Comparison of ENCODE assay signal across 13 cellular contexts in the genomic region with DNA sequence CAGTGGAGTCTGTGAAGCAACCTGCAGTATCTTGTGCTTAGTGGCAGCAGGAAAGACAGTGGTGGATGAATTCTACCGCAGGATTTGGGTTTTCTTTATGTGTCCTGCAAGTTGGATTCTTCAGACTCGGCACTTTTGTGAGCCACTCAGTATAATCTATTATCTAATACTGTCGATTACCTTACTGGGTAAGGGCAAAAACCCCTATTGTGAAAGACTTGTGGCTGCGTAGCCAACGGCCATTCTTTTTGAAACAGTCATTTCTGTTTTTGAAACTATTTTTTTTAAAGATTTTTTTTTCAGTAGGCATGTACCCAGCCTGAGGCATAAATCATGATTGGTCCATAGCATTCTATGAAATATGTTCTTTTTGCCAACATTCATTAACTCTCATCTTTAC. TPM values are rescaled to one million over a fixed set of nuclear protein-coding genes. Genes with fewer than 3 reads are reported as not detected.
DNase-seq lines count a peak whose midpoint lies in the region; ATAC-seq, FAIRE-seq and TF ChIP-seq lines count a peak whose summit lies in the region.
"Had no signal": no experiment of that assay in that cellular context is flagged by ENCODE, and none has a peak within 500 bp of the region (broad histone marks: within the 10 kb centered on the region; RNA-seq: fewer than 3 reads in every experiment).

No MANE protein-coding gene starts in this region.

- TF ChIP-seq CTCF in Caco-2 (IDR thresholded peaks at IDR 0.05; ENCODE audit: insufficient read depth in 1 of 2, low read depth in 1 of 2, low read length in 1 of 2, severe bottlenecking in 1 of 2, unreplicated experiment in 1 of 2) = no peak
- TF ChIP-seq CTCF in astrocyte (IDR thresholded peaks at IDR 0.05; ENCODE audit: insufficient read depth, low read depth, low read length) = no peak
- TF ChIP-seq CTCF in nephron (IDR thresholded peaks at IDR 0.05; ENCODE audit: unreplicated experiment in 3 of 3) = no peak
- TF ChIP-seq CTCF in tibial nerve (IDR thresholded peaks at IDR 0.05) = no peak

- no peaks in the 10 kb centered on the region for H3K27me3 ChIP-seq in Caco-2 (replicated peaks; ENCODE audit: control insufficient read depth, insufficient read depth, low read length)
- no peaks in the 10 kb centered on the region for H3K27me3 ChIP-seq in astrocyte (ENCODE audit: insufficient read depth, low read length)
- no peaks in the 10 kb centered on the region for H3K27me3 ChIP-seq in tibial nerve
- H3K27me3 ChIP-seq: colonic mucosa had no signal

- no peak for FAIRE-seq in astrocyte (lab: Jason Lieb, UNC)

- no peak for ATAC-seq in GM18511 (IDR thresholded peaks at IDR 0.05; ENCODE audit: unreplicated experiment)

- H3K36me3 Mint-ChIP-seq in Caco-2 (ENCODE audit: insufficient read depth, unreplicated experiment) (peaks cover 21% of the 10 kb centered on the region), astrocyte (ENCODE audit: low read depth, unreplicated experiment) (peaks cover 4% of the 10 kb centered on the region), nephron (ENCODE audit: low read depth) (peaks cover 5% of the 10 kb centered on the region)

- no peak for TF ChIP-seq POLR2A in tibial nerve (IDR thresholded peaks at IDR 0.05)

- intact Hi-C loops in Caco-2 (cut with micrococcal nuclease; ENCODE audit: unreplicated experiment) = no loop called here

- H2AFZ ChIP-seq in astrocyte (ENCODE audit: low read depth, low read length) = no peak overlapping the region

- H4K20me1 ChIP-seq in astrocyte (ENCODE audit: insufficient read depth, low read length) = peaks cover 27% of the 10 kb centered on the region

- H3K27ac Mint-ChIP-seq in Caco-2 (ENCODE audit: unreplicated experiment) = peak overlapping the region; percentile 83
- peak overlapping the region; percentile 98 for H3K27ac Mint-ChIP-seq in astrocyte (ENCODE audit: unreplicated experiment)
- peak overlapping the region; percentile 83 to 99 (median 99) for H3K27ac Mint-ChIP-seq in nephron

- H3K79me2 ChIP-seq in astrocyte (ENCODE audit: insufficient read depth, low read length) = peaks cover 30% of the 10 kb centered on the region

- H3K4me3 ChIP-seq in Caco-2 (ENCODE audit: low read depth, low read length) (peak overlapping the region; percentile 44; the same call in 1 of the 2 replicates), astrocyte (ENCODE audit: insufficient read depth, low read depth, low read length) (no peak overlapping the region), tibial nerve (no peak overlapping the region)

- 74 to 77% methylated on average over 5 of the region's 5 CpGs for WGBS in tibial nerve, 2 donors

- H3K36me3 ChIP-seq in Caco-2 (ENCODE audit: control insufficient read depth, insufficient read depth, low read length) (peaks cover 2% of the 10 kb centered on the region; the same call in 1 of the 2 replicates), astrocyte (ENCODE audit: insufficient read depth, low read length) (peaks cover under 1% of the 10 kb centered on the region), tibial nerve (peaks cover 0 to 8% (median 0%) of the 10 kb centered on the region in 3 donors)
- H3K36me3 ChIP-seq: colonic mucosa had no signal

- H3K4me3 Mint-ChIP-seq in Caco-2 (ENCODE audit: unreplicated experiment) = peak overlapping the region; percentile 84
- H3K4me3 Mint-ChIP-seq in astrocyte (ENCODE audit: unreplicated experiment) = peak overlapping the region; percentile 100
- H3K4me3 Mint-ChIP-seq in nephron = peak overlapping the region; percentile 93 to 100 (median 93)

- no peaks in the 10 kb centered on the region for H3K27me3 Mint-ChIP-seq in Caco-2 (ENCODE audit: insufficient read depth, unreplicated experiment)
- no peaks in the 10 kb centered on the region for H3K27me3 Mint-ChIP-seq in astrocyte (ENCODE audit: low read depth, unreplicated experiment)
- peaks cover 10% of the 10 kb centered on the region for H3K27me3 Mint-ChIP-seq in nephron (ENCODE audit: low read depth)

- no peak for TF ChIP-seq EP300 in tibial nerve (IDR thresholded peaks at IDR 0.05)

- CTCF ChIA-PET in Caco-2 (lab: Charles Lee) = interaction anchor here (0.6 kb wide), 1 partner anchor 124 kb away, joined by 3 read pairs; no protein-coding TSS in a partner anchor

- peaks cover 7% of the 10 kb centered on the region for H3K4me1 Mint-ChIP-seq in Caco-2 (ENCODE audit: low read depth, unreplicated experiment)
- H3K4me1 Mint-ChIP-seq in astrocyte (ENCODE audit: low read depth, unreplicated experiment) = peaks cover 17% of the 10 kb centered on the region
- H3K4me1 Mint-ChIP-seq in nephron = peaks cover 20% of the 10 kb centered on the region

- H3K27ac ChIP-seq in astrocyte (ENCODE audit: low read depth, low read length) = no peak overlapping the region
- H3K27ac ChIP-seq in tibial nerve = no peak overlapping the region
- H3K27ac ChIP-seq: KMS-11 had no signal

- no peak overlapping the region for H3K4me2 ChIP-seq in astrocyte (ENCODE audit: low read length)

- no peak overlapping the region for H3K9ac ChIP-seq in astrocyte (ENCODE audit: low read length)
- H3K9ac ChIP-seq: KMS-11 had no signal

- H3K9me3 ChIP-seq in Caco-2 (no peaks in the 10 kb centered on the region), astrocyte (ENCODE audit: insufficient read depth, low read depth, low read length) (no peaks in the 10 kb centered on the region), tibial nerve (no peaks in the 10 kb centered on the region)
- H3K9me3 ChIP-seq: colonic mucosa had no signal

- no TSS peak for BruUV-seq in Caco-2 (replicated peaks; lab: Mats Ljungman, UMichigan)

- H3K9me3 Mint-ChIP-seq in Caco-2 (ENCODE audit: unreplicated experiment) = no peaks in the 10 kb centered on the region
- H3K9me3 Mint-ChIP-seq in astrocyte (ENCODE audit: unreplicated experiment) = no peaks in the 10 kb centered on the region
- no peaks in the 10 kb centered on the region for H3K9me3 Mint-ChIP-seq in nephron

- H3K4me1 ChIP-seq in Caco-2 = no peaks in the 10 kb centered on the region
- peaks cover 14% of the 10 kb centered on the region for H3K4me1 ChIP-seq in astrocyte (ENCODE audit: insufficient read depth, low read length)
- peaks cover 0 to 28% (median 13%) of the 10 kb centered on the region in 4 donors for H3K4me1 ChIP-seq in tibial nerve

- DNase-seq in Caco-2 (no peak), NAMALWA (ENCODE audit: low spot score) (peak; percentile 15), astrocyte (ENCODE audit: low read depth) (no peak), kidney tubule cell (ENCODE audit: low spot score) (no peak), tibial nerve (ENCODE audit: low spot score in 2 of 2) (no peak), NCI-H446 treated with DMSO at 0.1 percent for 48 hours (lab: John Stamatoyannopoulos, UW) (no peak)
- DNase-seq: activated CD4-positive, alpha-beta T cell treated with anti-CD3 and anti-CD28 coated beads for 4 hours; colonic mucosa; GDM1; NCI-H82 had no signal

- POLR2A ChIA-PET in Caco-2 (lab: Charles Lee) = no interaction called here

RNA-seq across cellular contexts. Expression of a gene that starts 1.5 kb away (rescaled TPM):
- total RNA-seq in Caco-2 (2022) (37.7 and 45.8 TPM in 2 replicates), astrocyte (93.5 and 97.5 TPM in 2 replicates), tibial nerve (10 to 100 TPM; 24.3 to 40.8 (median 32.8) TPM)

RNA-seq across cellular contexts. Expression of a gene that starts 58.9 kb away (rescaled TPM):
- total RNA-seq in Caco-2 (2022) (5.4 and 5.6 TPM in 2 replicates), astrocyte (11.4 and 13.9 TPM in 2 replicates), tibial nerve (10 to 100 TPM; 20.7 to 27.0 (median 24.1) TPM)
